ENCODE assay signal across 8 cellular contexts in genomic region chr17:62109378-62109902, GRCh38. TPM values are rescaled to one million over a fixed set of nuclear protein-coding genes. Genes with fewer than 3 reads are reported as not detected.
A peak's percentile ranks its signal among the peaks of the same experiment; 100 is the strongest.
DNase-seq lines count a peak whose midpoint lies in the region; ATAC-seq and TF ChIP-seq lines count a peak whose summit lies in the region.

No MANE protein-coding gene starts in this region.

- TF ChIP-seq RAD21 in HCT116 (IDR thresholded peaks at IDR 0.05; ENCODE audit: low read depth) (peak; percentile 100), SK-N-SH (IDR thresholded peaks at IDR 0.05; ENCODE audit: low read length) (peak; percentile 97)

- H3K9ac ChIP-seq in HCT116 (ENCODE audit: low read length) (no peak overlapping the region), SK-N-SH (no peak overlapping the region)

- H3K4me1 ChIP-seq in breast epithelium (no peaks in the 10 kb centered on the region), HCT116 (ENCODE audit: control insufficient read depth in 1 of 2, insufficient read depth in 2 of 2, low read length in 2 of 2) (peaks cover 0 to 16% of the 10 kb centered on the region in 2 experiments; a peak in 2 of 4 replicates), SK-N-SH (ENCODE audit: control insufficient read depth in 1 of 2, insufficient read depth in 2 of 2, low read depth in 1 of 2, low read length in 1 of 2) (peaks cover 0 to 7% of the 10 kb centered on the region in 2 experiments; a peak in 1 of 4 replicates), adrenal gland (replicated peaks in 1 of 2) (no peaks in the 10 kb centered on the region)

- TF ChIP-seq POLR2A in breast epithelium (IDR thresholded peaks at IDR 0.05) (no peak), HCT116 (IDR thresholded peaks at IDR 0.05; ENCODE audit: borderline replicate concordance, extremely low read depth, insufficient read depth, insufficient read length) (no peak), adrenal gland (IDR thresholded peaks at IDR 0.05) (no peak)

- H3K4me1 Mint-ChIP-seq in MCF 10A (ENCODE audit: insufficient read depth, unreplicated experiment), result no peaks in the 10 kb centered on the region

- peak in 1 of 2 experiments; percentile 79; a peak in 2 of 4 replicates for TF ChIP-seq EP300 in SK-N-SH (IDR thresholded peaks at IDR 0.05; ENCODE audit: borderline replicate concordance in 1 of 2, low read depth in 1 of 2, low read length in 1 of 2)

- intact Hi-C loops in MCF 10A (cut with micrococcal nuclease), result loop anchor here (1.0 to 2.0 kb wide), 4 partner anchors 43 to 473 kb away; partner anchors contain the start of gene INTS2
- intact Hi-C loops in breast epithelium (cut with DNase I; ENCODE audit: low total_unique reads), result no loop called here
- intact Hi-C loops in HCT116 (cut with micrococcal nuclease), result loop anchor here (1.0 to 10.0 kb wide), 7 partner anchors 43 to 697 kb away; partner anchors contain the start of gene BRIP1
- intact Hi-C loops in adrenal gland (cut with DNase I), result no loop called here

- no peaks in the 10 kb centered on the region for H3K36me3 ChIP-seq in breast epithelium
- H3K36me3 ChIP-seq in HCT116 (ENCODE audit: control insufficient read depth in 1 of 2, insufficient read depth in 2 of 2, low read length in 2 of 2), result no peaks in the 10 kb centered on the region
- no peaks in the 10 kb centered on the region for H3K36me3 ChIP-seq in SK-N-SH (replicated peaks in 1 of 2; ENCODE audit: control insufficient read depth in 1 of 2, insufficient read depth in 2 of 2, low read length in 1 of 2)
- no peaks in the 10 kb centered on the region for H3K36me3 ChIP-seq in adrenal gland (replicated peaks in 1 of 2)

- H3K79me2 ChIP-seq in HCT116 (ENCODE audit: insufficient read depth, low read length), result no peaks in the 10 kb centered on the region
- H3K79me2 ChIP-seq in SK-N-SH (ENCODE audit: insufficient read depth), result no peaks in the 10 kb centered on the region

- 15% methylated on average over 2 of the region's 2 CpGs for WGBS in SK-N-SH (ENCODE audit: low lambda C conversion rate)
- WGBS in adrenal gland, 4 donors, result 23 to 50% (median 25%) methylated on average over 1 to 2 of the region's 2 CpGs; no CpG with 5 or more reads in 1 of the 4 donors

- H2AFZ ChIP-seq in HCT116 (ENCODE audit: low read depth, low read length, poor library complexity, severe bottlenecking) (peak overlapping the region; percentile 82), SK-N-SH (ENCODE audit: low read depth) (no peak overlapping the region)

- H3K9me3 ChIP-seq in breast epithelium (no peaks in the 10 kb centered on the region), HCT116 (ENCODE audit: control insufficient read depth in 1 of 2, insufficient read depth in 1 of 2, low read depth in 1 of 2, low read length in 2 of 2) (no peaks in the 10 kb centered on the region), SK-N-SH (no peaks in the 10 kb centered on the region), adrenal gland (replicated peaks in 1 of 3) (no peaks in the 10 kb centered on the region)

- no peaks in the 10 kb centered on the region for H4K20me1 ChIP-seq in HCT116 (ENCODE audit: insufficient read depth)
- no peaks in the 10 kb centered on the region for H4K20me1 ChIP-seq in SK-N-SH (ENCODE audit: insufficient read depth)

- no peaks in the 10 kb centered on the region for H3F3A ChIP-seq in SK-N-SH (replicated peaks; ENCODE audit: insufficient read depth)

- H3K27ac Mint-ChIP-seq in MCF 10A (ENCODE audit: low read depth, unreplicated experiment), result no peak overlapping the region

- no peaks in the 10 kb centered on the region for H3K9me2 ChIP-seq in HCT116 (ENCODE audit: insufficient read depth)
- no peaks in the 10 kb centered on the region for H3K9me2 ChIP-seq in SK-N-SH

- H3K4me3 ChIP-seq in breast epithelium (no peak overlapping the region), HCT116 (replicated peaks in 1 of 2; ENCODE audit: low read depth in 1 of 2, low read length in 2 of 2) (no peak overlapping the region), SK-N-SH (ENCODE audit: low read depth in 2 of 2, low read length in 1 of 2) (no peak overlapping the region; a peak in 1 of 4 replicates), adrenal gland (no peak overlapping the region)

- no peaks in the 10 kb centered on the region for H3K27me3 ChIP-seq in breast epithelium
- no peaks in the 10 kb centered on the region for H3K27me3 ChIP-seq in HCT116 (ENCODE audit: insufficient read depth, low read length)
- 0 out of 2 replicates have a peak, but pooled peaks cover 9% of the 10 kb centered on the region for H3K27me3 ChIP-seq in SK-N-SH (ENCODE audit: insufficient read depth)
- H3K27me3 ChIP-seq in adrenal gland, result no peaks in the 10 kb centered on the region

- no peaks in the 10 kb centered on the region for H3K27me3 Mint-ChIP-seq in MCF 10A (ENCODE audit: insufficient read depth, unreplicated experiment)

- DNase-seq in MCF 10A (ENCODE audit: unreplicated experiment) (peak; percentile 85), breast epithelium (ENCODE audit: low spot score in 2 of 2) (no peak), HCT116 (ENCODE audit: low read depth, low spot score) (peak; percentile 95), LoVo (ENCODE audit: low spot score) (peak; percentile 72), SK-N-SH (peak; percentile 79), adrenal gland (peak; percentile 38 to 67 (median 59)), kidney tubule cell (ENCODE audit: low spot score) (peak; percentile 88)
- DNase-seq in stimulated activated naive CD4-positive, alpha-beta T cell (lab: John Stamatoyannopoulos, UW), result peak in 5 of 6 experiments; percentile 5 to 25 (median 11)

- BruUV-seq in MCF 10A (replicated peaks; lab: Mats Ljungman, UMichigan) (no TSS peak), HCT116 (replicated peaks; lab: Mats Ljungman, UMichigan) (no TSS peak)

- H3K4me3 Mint-ChIP-seq in MCF 10A (ENCODE audit: unreplicated experiment), result no peak overlapping the region

- peak; percentile 99 for ATAC-seq in HCT116

- CTCF ChIA-PET in MCF 10A (lab: Yijun Ruan, JAX) (interaction anchor here (0.6 to 1.7 kb wide), 11 partner anchors 11 to 246 kb away, joined by 3 to 10 read pairs (median 3); partner anchors contain the start of gene BRIP1), HCT116 (lab: Charles Lee) (interaction anchor here (0.5 to 2.4 kb wide), 99 partner anchors 9 to 700 kb away, joined by 3 to 40 read pairs (median 5); partner anchors contain the start of genes BRIP1, INTS2, MED13 and METTL2A), SK-N-SH (lab: Yijun Ruan, JAX) (interaction anchor here (0.5 to 3.3 kb wide), 63 partner anchors 9 to 1789 kb away, joined by 3 to 44 read pairs (median 4); no protein-coding TSS in a partner anchor)

- RAD21 ChIA-PET in HCT116 (lab: Charles Lee; ENCODE audit: low non-redundant PET in 1 of 2, low total read pairs in 2 of 2, uncharacterized antibody in 2 of 2, unreplicated experiment in 2 of 2), result interaction anchor here (0.5 to 1.9 kb wide), 25 partner anchors 8 to 696 kb away, joined by 3 to 14 read pairs (median 4); partner anchors contain the start of genes BRIP1 (in 2 of the 2) and MED13 (in 1 of the 2)

- POLR2A ChIA-PET in MCF 10A (lab: Yijun Ruan, JAX) (interaction anchor here (0.8 to 1.2 kb wide), 3 partner anchors 9 to 47 kb away, joined by 3 to 5 read pairs (median 3); no protein-coding TSS in a partner anchor), HCT116 (lab: Charles Lee) (interaction anchor here (0.5 to 1.9 kb wide), 3 partner anchors 44 to 527 kb away, joined by 3 to 6 read pairs (median 3); no protein-coding TSS in a partner anchor), SK-N-SH (lab: Yijun Ruan, JAX) (interaction anchor here (0.6 to 1.6 kb wide), 5 partner anchors 15 to 246 kb away, joined by 3 to 7 read pairs (median 4); partner anchors contain the start of gene BRIP1)

- no peaks in the 10 kb centered on the region for H3K9me3 Mint-ChIP-seq in MCF 10A (ENCODE audit: unreplicated experiment)

- no peak overlapping the region for H3K4me2 ChIP-seq in HCT116 (ENCODE audit: low read length)
- H3K4me2 ChIP-seq in SK-N-SH, result no peak overlapping the region

- no peaks in the 10 kb centered on the region for H3K36me3 Mint-ChIP-seq in MCF 10A (ENCODE audit: insufficient read depth, unreplicated experiment)

- peak; percentile 69 for TF ChIP-seq CTCF in MCF 10A (IDR thresholded peaks at IDR 0.05; ENCODE audit: unreplicated experiment)
- no peak for TF ChIP-seq CTCF in breast epithelium (IDR thresholded peaks at IDR 0.05)
- TF ChIP-seq CTCF in HCT116 (IDR thresholded peaks at IDR 0.05 in 2 of 3, conservative IDR thresholded peaks at IDR 0.05 in 1 of 3; ENCODE audit: borderline replicate concordance in 1 of 3, insufficient read depth in 1 of 3, low read depth in 2 of 3, low read length in 2 of 3), result peak; percentile 99 to 100 (median 99)
- peak; percentile 75 for TF ChIP-seq CTCF in SK-N-SH (IDR thresholded peaks at IDR 0.05)
- TF ChIP-seq CTCF in adrenal gland (IDR thresholded peaks at IDR 0.05), result peak; percentile 21 to 69 (median 56)

- H3K27ac ChIP-seq in breast epithelium, result no peak overlapping the region
- no peak overlapping the region for H3K27ac ChIP-seq in HCT116 (ENCODE audit: low read depth, low read length)
- no peak overlapping the region for H3K27ac ChIP-seq in SK-N-SH (ENCODE audit: low read depth in 2 of 2, low read length in 1 of 2)
- no peak overlapping the region for H3K27ac ChIP-seq in adrenal gland

TF ChIP-seq in SK-N-SH, 30 proteins besides CTCF, POLR2A, EP300 and RAD21 (continues in another document):
- TF ChIP-seq RCOR1 (IDR thresholded peaks at IDR 0.05; ENCODE audit: low read length), result peak; percentile 80; the same call in 1 of the 2 replicates
- no peak for TF ChIP-seq IRF3 (IDR thresholded peaks at IDR 0.05; ENCODE audit: low read depth, low read length)
- no peak for TF ChIP-seq NFIC (IDR thresholded peaks at IDR 0.05; ENCODE audit: borderline replicate concordance)
- peak; percentile 84 for TF ChIP-seq SMC3 (IDR thresholded peaks at IDR 0.05; ENCODE audit: low read depth, low read length)

RNA-seq across cellular contexts. Expression of gene MED13, which starts 44.4 kb away (rescaled TPM):
- total RNA-seq in MCF 10A (2022) (51.0 and 58.7 TPM in 2 replicates), breast epithelium (100 to 1,000 TPM in 1 of 3 donors, 10 to 100 TPM in 2; 73.4 to 136 (median 92.1) TPM), HCT116 (2021; ENCODE audit: unreplicated experiment) (96.0 TPM), adrenal gland (10 to 100 TPM; 32.4 to 62.3 (median 53.7) TPM)
- 20.4 and 21.2 TPM in 2 replicates for polyA plus RNA-seq in HCT116 (2012)
- polyA plus RNA-seq in SK-N-SH (2012; rRNA removed) (6.3 and 9.2 TPM in 2 replicates), adrenal gland (10 to 100 TPM in 2 of 3 donors, 1 to 10 TPM in 1; 8.2 to 25.0 (median 12.6) TPM)
- polyA plus RNA-seq in SK-N-SH (2012; cell fraction: cytosol; rRNA removed), result 8.7 and 9.3 TPM in 2 replicates
- 10.0 and 18.3 TPM in 2 replicates for polyA plus RNA-seq in SK-N-SH (2012; cell fraction: nucleus; rRNA removed)

Comparison
In these comparisons a context has a peak if more than half of its experiments do, and no peak if none do; other contexts are left out.
1. DNase-seq: peak in MCF 10A (single experiment), HCT116 (single experiment), LoVo (single experiment), SK-N-SH (single experiment), adrenal gland (7 of 7), kidney tubule cell (single experiment) and stimulated activated naive CD4-positive, alpha-beta T cell (5 of 6); none in breast epithelium (0 of 2).
2. CTCF ChIP-seq: peak in MCF 10A (single experiment), HCT116 (3 of 3), SK-N-SH (single experiment) and adrenal gland (6 of 6); none in breast epithelium (0 of 3).
3. intact Hi-C loops: an anchor here in MCF 10A (1.0 to 2.0 kb wide) and HCT116 (1.0 to 10.0 kb wide); none called in breast epithelium and adrenal gland.